ENCODE assay signal across 23 cellular contexts in the genomic region with DNA sequence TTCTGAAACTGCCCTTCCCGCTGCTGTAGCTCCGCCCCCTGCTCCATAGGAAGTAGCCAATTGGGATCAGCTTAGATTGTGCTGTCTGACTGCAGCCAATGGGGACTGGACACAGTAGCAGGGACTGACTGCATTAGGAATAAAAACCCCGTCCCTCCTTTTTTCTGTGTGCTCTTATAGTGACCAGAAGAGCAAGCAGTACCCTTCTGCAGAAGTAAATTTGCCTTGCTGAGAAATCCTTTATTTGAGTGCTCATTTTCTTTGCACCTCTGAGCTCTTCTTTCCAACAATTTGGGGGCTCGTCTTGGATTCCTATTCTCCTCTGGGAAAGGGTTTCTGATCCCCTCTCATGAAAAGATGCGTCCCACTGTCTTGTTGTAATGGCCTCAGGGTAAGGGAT. TPM values are rescaled to one million over a fixed set of nuclear protein-coding genes. Genes with fewer than 3 reads are reported as not detected.
"Had no signal": no experiment of that assay in that cellular context is flagged by ENCODE, and none has a peak within 500 bp of the region (broad histone marks: within the 10 kb centered on the region; RNA-seq: fewer than 3 reads in every experiment).

No MANE protein-coding gene starts in this region.

- H3K4me1 Mint-ChIP-seq: activated naive CD4-positive, alpha-beta T cell treated with anti-CD3 and anti-CD28 coated beads, Interleukin-2, amount 50 U/mL, for 24 hours had no signal

- H3K4me3 Mint-ChIP-seq: activated CD8-positive, alpha-beta T cell treated with anti-CD3 and anti-CD28 coated beads, Interleukin-2, amount 10 ng/mL, durations not matched to agents 7 days and 5 days; activated naive CD4-positive, alpha-beta T cell treated with anti-CD3 and anti-CD28 coated beads, Interleukin-2, amount 50 U/mL, for 24 hours; T-helper 1 cell treated with Interleukin-12 subunit alpha and Interleukin-12 subunit beta and Interleukin-4 antibody, amounts not matched to agents 30 μg/mL and 1 μg/mL, for 36 hours had no signal

- DNase-seq: activated CD4-positive, alpha-beta T cell treated with anti-CD3 and anti-CD28 coated beads for 4 hours; activated CD4-positive, alpha-beta T cell treated with anti-CD3 and anti-CD28 coated beads, Interleukin-2, amount 50 U/mL, for 4 hours; activated CD8-positive, alpha-beta memory T cell treated with anti-CD3 and anti-CD28 coated beads, Interleukin-2, amount 50 U/mL, for 48 hours; activated CD8-positive, alpha-beta T cell treated with anti-CD3 and anti-CD28 coated beads, Interleukin-2, amount 10 ng/mL, durations not matched to agents 7 days and 5 days; activated T-cell treated with anti-CD3 and anti-CD28 coated beads, Interleukin-2, amount 50 U/mL, for 1 hour; aorta; body of pancreas; central memory CD4-positive, alpha-beta T cell; Kasumi-1; NCI-H1092; NCI-H1417; NCI-H1694; NCI-H2029; NCI-H510A treated with DMSO at 0.1 percent for 48 hours; NCI-H69; PC-3; SHP77 treated with DMSO at 0.1 percent for 48 hours had no signal

- H3K4me1 ChIP-seq: body of pancreas had no signal

- H3K27ac ChIP-seq: body of pancreas had no signal

- H3K27me3 Mint-ChIP-seq: activated naive CD4-positive, alpha-beta T cell treated with anti-CD3 and anti-CD28 coated beads, Interleukin-2, amount 50 U/mL, for 24 hours had no signal

- ATAC-seq: activated CD4-positive, CD25-positive, alpha-beta regulatory T cell treated with anti-CD3 and anti-CD28 coated beads, Interleukin-2, amount 50 U/mL, for 24 hours; activated CD8-positive, alpha-beta T cell treated with anti-CD3 and anti-CD28 coated beads, Interleukin-2, amount 10 ng/mL, durations not matched to agents 7 days and 5 days; body of pancreas; PC-3 had no signal

- H3K4me3 ChIP-seq: body of pancreas had no signal

- H3K27me3 ChIP-seq: body of pancreas had no signal

- H3K27ac Mint-ChIP-seq: activated CD8-positive, alpha-beta T cell treated with anti-CD3 and anti-CD28 coated beads, Interleukin-2, amount 10 ng/mL, durations not matched to agents 7 days and 5 days; activated naive CD4-positive, alpha-beta T cell treated with anti-CD3 and anti-CD28 coated beads, Interleukin-2, amount 50 U/mL, for 24 hours; T-helper 1 cell treated with Interleukin-12 subunit alpha and Interleukin-12 subunit beta and Interleukin-4 antibody, amounts not matched to agents 30 μg/mL and 1 μg/mL, for 36 hours had no signal

RNA-seq across cellular contexts. Expression of a gene that starts 16.2 kb away (rescaled TPM):
- total RNA-seq: activated CD8-positive, alpha-beta T cell treated with anti-CD3 and anti-CD28 coated beads, Interleukin-2, amount 10 ng/mL, durations not matched to agents 7 days and 5 days; aorta; body of pancreas; bronchial epithelial cell; chondrocyte; PC-3; SK-MEL-5 had no signal
- polyA plus RNA-seq: aorta had no signal

RNA-seq across cellular contexts. Expression of a gene that starts 33.8 kb away (rescaled TPM):
- total RNA-seq: activated CD8-positive, alpha-beta T cell treated with anti-CD3 and anti-CD28 coated beads, Interleukin-2, amount 10 ng/mL, durations not matched to agents 7 days and 5 days; aorta; body of pancreas; bronchial epithelial cell; chondrocyte; PC-3; SK-MEL-5 had no signal
- polyA plus RNA-seq: aorta had no signal
